Comparison of ENCODE assay signal across 16 cellular contexts in genomic region chr17:6104956-6105355, GRCh38. TPM values are rescaled to one million over a fixed set of nuclear protein-coding genes. Genes with fewer than 3 reads are reported as not detected.
"Had no signal": no experiment of that assay in that cellular context is flagged by ENCODE, and none has a peak within 500 bp of the region (broad histone marks: within the 10 kb centered on the region; RNA-seq: fewer than 3 reads in every experiment).

No MANE protein-coding gene starts in this region.

- H3K27ac ChIP-seq: epithelial cell of prostate, right atrium auricular region, skin epidermis had no signal

- H3K4me3 Mint-ChIP-seq: activated CD4-positive, alpha-beta T cell treated with anti-CD3 and anti-CD28 coated beads, Interleukin-2, amount 10 ng/mL, durations not matched to agents 7 days and 5 days; activated naive CD8-positive, alpha-beta T cell treated with anti-CD3 and anti-CD28 coated beads for 36 hours; activated T-cell treated with anti-CD3 and anti-CD28 coated beads, Interleukin-2, amount 50 U/mL, for 72 hours; dendritic cell treated with granulocyte-macrophage colony-stimulating factor and Interleukin-4, amounts not matched to agents 40 ng/mL and 50 ng/mL, for 4 days; effector memory CD8-positive, alpha-beta T cell; nephron; type B pancreatic cell had no signal

- H3K27ac Mint-ChIP-seq: activated CD4-positive, alpha-beta T cell treated with anti-CD3 and anti-CD28 coated beads, Interleukin-2, amount 10 ng/mL, durations not matched to agents 7 days and 5 days; activated naive CD8-positive, alpha-beta T cell treated with anti-CD3 and anti-CD28 coated beads for 36 hours; activated T-cell treated with anti-CD3 and anti-CD28 coated beads, Interleukin-2, amount 50 U/mL, for 72 hours; dendritic cell treated with granulocyte-macrophage colony-stimulating factor and Interleukin-4, amounts not matched to agents 40 ng/mL and 50 ng/mL, for 4 days; effector memory CD8-positive, alpha-beta T cell; nephron; progenitor cell of endocrine pancreas; type B pancreatic cell had no signal

- ATAC-seq: activated T-cell treated with anti-CD3 and anti-CD28 coated beads, Interleukin-2, amount 50 U/mL, for 72 hours; effector memory CD8-positive, alpha-beta T cell; stimulated activated naive CD8-positive, alpha-beta T cell treated with anti-CD3 and anti-CD28 coated beads, Interleukin-15, Interleukin-2, amounts not matched to agents 100 U/mL and 50 U/mL, for 24 hours had no signal

- H3K4me3 ChIP-seq: right atrium auricular region, skin epidermis had no signal

- H3K27me3 Mint-ChIP-seq: activated CD4-positive, alpha-beta T cell treated with anti-CD3 and anti-CD28 coated beads, Interleukin-2, amount 10 ng/mL, durations not matched to agents 7 days and 5 days; dendritic cell treated with granulocyte-macrophage colony-stimulating factor and Interleukin-4, amounts not matched to agents 40 ng/mL and 50 ng/mL, for 4 days had no signal

- H3K9me3 Mint-ChIP-seq: activated CD4-positive, alpha-beta T cell treated with anti-CD3 and anti-CD28 coated beads, Interleukin-2, amount 10 ng/mL, durations not matched to agents 7 days and 5 days; activated T-cell treated with anti-CD3 and anti-CD28 coated beads, Interleukin-2, amount 50 U/mL, for 72 hours; dendritic cell treated with granulocyte-macrophage colony-stimulating factor and Interleukin-4, amounts not matched to agents 40 ng/mL and 50 ng/mL, for 4 days; effector memory CD8-positive, alpha-beta T cell; nephron; type B pancreatic cell had no signal

- DNase-seq: activated CD4-positive, alpha-beta T cell treated with anti-CD3 and anti-CD28 coated beads, Interleukin-2, amount 10 ng/mL, durations not matched to agents 7 days and 5 days; activated CD8-positive, alpha-beta memory T cell treated with anti-CD3 and anti-CD28 coated beads, Interleukin-2, amount 50 U/mL, for 48 hours; activated naive CD8-positive, alpha-beta T cell treated with anti-CD3 and anti-CD28 coated beads for 36 hours; activated T-cell treated with anti-CD3 and anti-CD28 coated beads, Interleukin-2, amount 50 U/mL, for 72 hours; effector memory CD8-positive, alpha-beta T cell; foreskin melanocyte; mammary epithelial cell; stimulated activated naive CD8-positive, alpha-beta T cell treated with anti-CD3 and anti-CD28 coated beads, Interleukin-15, Interleukin-2, amounts not matched to agents 100 U/mL and 50 U/mL, for 24 hours; T-helper 2 cell had no signal

- H3K36me3 Mint-ChIP-seq: activated naive CD8-positive, alpha-beta T cell treated with anti-CD3 and anti-CD28 coated beads for 36 hours; type B pancreatic cell had no signal

- H3K36me3 ChIP-seq: right atrium auricular region had no signal

- H3K27me3 ChIP-seq: right atrium auricular region had no signal

- H3K9me3 ChIP-seq: right atrium auricular region had no signal

- H3K4me1 ChIP-seq: right atrium auricular region had no signal

- H3K4me1 Mint-ChIP-seq: activated CD4-positive, alpha-beta T cell treated with anti-CD3 and anti-CD28 coated beads, Interleukin-2, amount 10 ng/mL, durations not matched to agents 7 days and 5 days; activated naive CD8-positive, alpha-beta T cell treated with anti-CD3 and anti-CD28 coated beads for 36 hours had no signal

RNA-seq across cellular contexts. Expression of gene WSCD1, which starts 34.8 kb away (rescaled TPM):
- total RNA-seq: activated CD4-positive, alpha-beta T cell treated with anti-CD3 and anti-CD28 coated beads, Interleukin-2, amount 10 ng/mL, durations not matched to agents 7 days and 5 days; mammary epithelial cell had no signal
- polyA plus RNA-seq: mammary epithelial cell had no signal
